In the genomic region with DNA sequence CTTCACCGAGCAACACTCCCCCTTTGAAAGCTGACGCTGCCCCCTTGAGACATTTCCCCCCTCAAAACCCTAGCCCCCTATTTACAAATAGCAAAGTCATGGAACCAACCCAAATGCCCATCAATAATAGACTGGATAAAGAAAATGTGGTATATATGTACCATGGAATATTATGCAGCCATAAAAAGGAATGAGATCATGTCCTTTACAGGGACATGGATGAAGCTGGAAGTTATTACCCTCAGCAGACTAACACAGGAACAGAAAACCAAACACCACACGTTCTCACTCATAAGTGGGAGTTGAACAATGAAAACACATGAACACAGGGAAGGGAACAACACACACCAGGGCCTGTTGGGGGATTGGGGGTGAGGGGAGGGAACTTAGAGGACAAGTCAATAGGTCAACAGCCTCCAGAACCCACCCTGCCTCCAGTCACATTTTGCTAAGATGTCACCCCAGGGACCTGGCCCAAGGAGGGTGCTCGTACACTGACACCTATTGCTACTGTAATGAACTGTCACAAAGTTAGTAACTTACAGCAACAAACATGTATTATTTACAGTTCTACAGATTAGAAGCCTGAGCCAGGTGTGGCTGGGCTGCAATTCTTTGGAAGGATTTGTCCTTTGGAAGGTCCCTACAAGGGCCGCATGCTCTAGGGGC, we compare ENCODE assay signal across 22 cellular contexts. TPM values are rescaled to one million over a fixed set of nuclear protein-coding genes. Genes with fewer than 3 reads are reported as not detected.
DNase-seq lines count a peak whose midpoint lies in the region; ATAC-seq and TF ChIP-seq lines count a peak whose summit lies in the region.
"Had no signal": no experiment of that assay in that cellular context is flagged by ENCODE, and none has a peak within 500 bp of the region (broad histone marks: within the 10 kb centered on the region; RNA-seq: fewer than 3 reads in every experiment).

No MANE protein-coding gene starts in this region.

- H3T11ph ChIP-seq in H9 (ENCODE audit: low read length): no peak overlapping the region

- no peak overlapping the region for H3K27ac ChIP-seq in H9 (ENCODE audit: insufficient read length, low read depth, low read length)
- H3K27ac ChIP-seq in body of pancreas: peak overlapping the region in 3 of 4 donors; percentile 4 to 79 (median 61)
- peak overlapping the region; percentile 16 for H3K27ac ChIP-seq in hepatocyte
- H3K27ac ChIP-seq in parathyroid adenoma: peak overlapping the region; percentile 39
- H3K27ac ChIP-seq: BLaER1, RWPE1 had no signal

- H3K4me3 Mint-ChIP-seq in H9: no peak overlapping the region
- H3K4me3 Mint-ChIP-seq: CD4-positive, alpha-beta T cell had no signal

- DNase-seq in H9 (peak; percentile 10), body of pancreas (no peak), hepatocyte (ENCODE audit: low spot score) (no peak), NCI-H187 treated with DMSO at 0.1 percent for 48 hours (lab: John Stamatoyannopoulos, UW) (no peak), DMS79 treated with DMSO at 0.1 percent for 48 hours (lab: John Stamatoyannopoulos, UW) (no peak)
- DNase-seq in activated T-cell treated with anti-CD3 and anti-CD28 coated beads, Interleukin-2, amount 50 U/mL, for 1 hour: no peak
- DNase-seq: CD4-positive, alpha-beta T cell; Kasumi-1; MV-4-11; NCI-H1105; NCI-H1436 treated with DMSO at 0.1 percent for 48 hours; NCI-H2029; NCI-H446; NCI-H526; NCI-H82; NK-92 treated with Interleukin-12 subunit alpha and Interleukin-12 subunit beta, amount 100 ng/mL, for 24 hours; PC-3; SHP77 had no signal

- no peaks in the 10 kb centered on the region for H3K9me3 ChIP-seq in H9 (ENCODE audit: control insufficient read depth, low read depth, low read length)
- H3K9me3 ChIP-seq in body of pancreas: no peaks in the 10 kb centered on the region
- no peaks in the 10 kb centered on the region for H3K9me3 ChIP-seq in hepatocyte (ENCODE audit: low read depth)
- H3K9me3 ChIP-seq in parathyroid adenoma (ENCODE audit: control insufficient read depth, low read length): no peaks in the 10 kb centered on the region
- H3K9me3 ChIP-seq: BLaER1 had no signal

- no peaks in the 10 kb centered on the region for H3K23me2 ChIP-seq in H9 (ENCODE audit: insufficient read length, low read depth, low read length, poor library complexity, severe bottlenecking)

- TF ChIP-seq POLR2A in body of pancreas (IDR thresholded peaks at IDR 0.05): no peak

- H2BK12ac ChIP-seq in H9 (ENCODE audit: insufficient read length, low read depth, low read length): no peak overlapping the region

- TF ChIP-seq CTCF in H9 (conservative IDR thresholded peaks at IDR 0.05) (no peak), body of pancreas (IDR thresholded peaks at IDR 0.05) (no peak), hepatocyte (IDR thresholded peaks at IDR 0.05; ENCODE audit: poor library complexity) (no peak), parathyroid adenoma (IDR thresholded peaks at IDR 0.05) (no peak)

- no peak overlapping the region for H3K4me2 ChIP-seq in H9 (ENCODE audit: insufficient read depth, insufficient read length, low read length)
- H3K4me2 ChIP-seq in hepatocyte: no peak overlapping the region
- H3K4me2 ChIP-seq in parathyroid adenoma (ENCODE audit: low read length): no peak overlapping the region
- H3K4me2 ChIP-seq: BLaER1 had no signal

- H3K27ac Mint-ChIP-seq in H9: no peak overlapping the region
- H3K27ac Mint-ChIP-seq: CD4-positive, alpha-beta T cell had no signal

- H2BK5ac ChIP-seq in H9 (ENCODE audit: insufficient read length, low read length): no peak overlapping the region

- H2AFZ ChIP-seq in H9 (ENCODE audit: low read length): no peak overlapping the region
- H2AFZ ChIP-seq in hepatocyte: no peak overlapping the region
- no peak overlapping the region for H2AFZ ChIP-seq in parathyroid adenoma

- H3K56ac ChIP-seq in H9 (ENCODE audit: insufficient read length, low read depth, low read length): no peak overlapping the region

- peaks cover 0 to 1% of the 10 kb centered on the region in 2 experiments; a peak in 1 of 5 replicates for H3K9me3 Mint-ChIP-seq in H9
- H3K9me3 Mint-ChIP-seq: CD4-positive, alpha-beta T cell had no signal

- H3K4ac ChIP-seq in H9 (ENCODE audit: low read depth, low read length): no peak overlapping the region

- H3K18ac ChIP-seq in H9 (ENCODE audit: insufficient read length, low read depth, low read length): no peak overlapping the region

- ATAC-seq in body of pancreas: no peak
- ATAC-seq: HepG2, PC-3 had no signal

- no peak overlapping the region for H3K23ac ChIP-seq in H9 (ENCODE audit: insufficient read length, low read depth, low read length)

- H3K79me2 ChIP-seq in H9 (ENCODE audit: insufficient read depth, low read length): no peaks in the 10 kb centered on the region
- peaks cover 10% of the 10 kb centered on the region for H3K79me2 ChIP-seq in hepatocyte
- H3K79me2 ChIP-seq in parathyroid adenoma: no peaks in the 10 kb centered on the region

- intact Hi-C loops in body of pancreas (cut with DNase I): no loop called here

- H3K36me3 Mint-ChIP-seq in H9 (ENCODE audit: insufficient read depth in 1 of 3, low read depth in 3 of 3): no peaks in the 10 kb centered on the region

- no peaks in the 10 kb centered on the region for H3K79me1 ChIP-seq in H9 (ENCODE audit: insufficient read depth, low read depth, low read length, poor library complexity, severe bottlenecking)

- H4K8ac ChIP-seq in H9 (replicated peaks; ENCODE audit: insufficient read length, low read depth, low read length): no peak overlapping the region

- H4K20me1 ChIP-seq in H9 (ENCODE audit: control insufficient read depth, insufficient read depth, insufficient read length) (no peaks in the 10 kb centered on the region), hepatocyte (ENCODE audit: insufficient read depth, poor library complexity, severe bottlenecking) (no peaks in the 10 kb centered on the region)

- H4K91ac ChIP-seq in H9 (ENCODE audit: insufficient read length, low read depth, low read length): no peak overlapping the region

- H3K4me1 ChIP-seq in H9 (ENCODE audit: insufficient read depth, low read length): no peaks in the 10 kb centered on the region
- H3K4me1 ChIP-seq in body of pancreas: peaks cover 37% of the 10 kb centered on the region
- H3K4me1 ChIP-seq in hepatocyte (ENCODE audit: insufficient read depth): peaks cover 20% of the 10 kb centered on the region
- H3K4me1 ChIP-seq in parathyroid adenoma: peaks cover 10% of the 10 kb centered on the region

- H3K27me3 ChIP-seq in H9 (ENCODE audit: insufficient read depth, low read length) (peaks cover 14% of the 10 kb centered on the region; the same call in 1 of the 2 replicates), body of pancreas (no peaks in the 10 kb centered on the region), hepatocyte (no peaks in the 10 kb centered on the region), parathyroid adenoma (ENCODE audit: control insufficient read depth, insufficient read depth, low read length) (no peaks in the 10 kb centered on the region)
- H3K27me3 ChIP-seq: BLaER1 had no signal

- no peak overlapping the region for H2BK15ac ChIP-seq in H9 (ENCODE audit: low read depth, low read length)

- H2BK120ac ChIP-seq in H9 (ENCODE audit: low read depth, low read length, poor library complexity, severe bottlenecking): no peak overlapping the region

- H3K9me2 ChIP-seq in hepatocyte (replicated peaks; ENCODE audit: insufficient read depth): no peaks in the 10 kb centered on the region

- WGBS in H9 (ENCODE audit: extremely low coverage, insufficient read length, low lambda C conversion rate): no CpG with 5 or more reads among the region's 5 CpGs
- 87 to 93% methylated on average over 5 of the region's 5 CpGs for WGBS in body of pancreas, 2 donors
- WGBS in hepatocyte (ENCODE audit: low lambda C conversion rate, missing lambda C conversion rate): 96% methylated on average over 5 of the region's 5 CpGs

- H4K5ac ChIP-seq in H9 (ENCODE audit: insufficient read length, low read depth, low read length): no peak overlapping the region

- H3K36me3 ChIP-seq in body of pancreas (replicated peaks in 1 of 2; ENCODE audit: insufficient read depth in 1 of 2, low read depth in 2 of 2): no peaks in the 10 kb centered on the region
- no peaks in the 10 kb centered on the region for H3K36me3 ChIP-seq in hepatocyte (replicated peaks; ENCODE audit: insufficient read depth, low read depth)
- no peaks in the 10 kb centered on the region for H3K36me3 ChIP-seq in parathyroid adenoma (ENCODE audit: control insufficient read depth, insufficient read depth, low read length)

- no peak overlapping the region for H2AK5ac ChIP-seq in H9 (ENCODE audit: insufficient read length, low read length)

- no peak overlapping the region for H2BK20ac ChIP-seq in H9 (ENCODE audit: low read depth, low read length, poor library complexity, severe bottlenecking)

- H3K4me3 ChIP-seq in body of pancreas: no peak overlapping the region
- H3K4me3 ChIP-seq in hepatocyte: no peak overlapping the region
- H3K4me3 ChIP-seq in parathyroid adenoma (ENCODE audit: low read depth, low read length): no peak overlapping the region
- H3K4me3 ChIP-seq: BLaER1 had no signal

- peaks cover 25 to 28% of the 10 kb centered on the region in 2 experiments for H3K4me1 Mint-ChIP-seq in H9

- H3K9ac ChIP-seq in H9 (ENCODE audit: extremely low read depth, insufficient read length, low read length) (no peak overlapping the region), parathyroid adenoma (no peak overlapping the region)
- H3K9ac ChIP-seq: BLaER1 had no signal

- peaks cover 70% of the 10 kb centered on the region for H3K27me3 Mint-ChIP-seq in H9 (ENCODE audit: low read depth)
- H3K27me3 Mint-ChIP-seq: CD4-positive, alpha-beta T cell had no signal

- no peak overlapping the region for H3K14ac ChIP-seq in H9 (ENCODE audit: insufficient read depth, low read length)

RNA-seq across cellular contexts. Expression of a gene that starts 20.6 kb away (rescaled TPM):
- 0.68 and 0.86 TPM in 2 replicates for total RNA-seq in H9 (2021)
- 10 to 100 TPM; 51.4 TPM for total RNA-seq in body of pancreas
- 14.7 and 19.2 TPM in 2 replicates for total RNA-seq in hepatocyte
- polyA plus RNA-seq in hepatocyte: 5.3 and 6.4 TPM in 2 replicates
- total RNA-seq: HepG2 had no signal
- polyA plus RNA-seq: HepG2 had no signal
